Comparison of ENCODE assay signal across 28 cellular contexts in the genomic region with DNA sequence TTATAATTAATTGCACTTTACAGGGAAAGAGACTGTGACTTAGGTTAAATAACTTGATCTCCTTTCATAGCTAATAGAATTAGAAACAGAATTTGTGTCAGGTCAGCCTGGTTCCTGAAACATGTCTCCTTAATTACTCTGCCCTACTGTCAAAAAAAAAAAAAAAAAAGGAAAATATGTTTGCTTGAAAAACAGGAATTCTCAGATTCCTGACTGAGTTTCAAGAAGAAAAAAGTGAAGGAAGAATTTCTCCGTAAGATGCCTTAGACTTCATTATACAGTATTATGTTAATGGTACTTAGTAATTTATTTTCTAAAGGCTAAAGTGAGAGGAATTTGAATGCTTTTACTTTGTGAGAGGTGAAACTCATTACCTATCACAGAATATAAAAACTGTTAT.
"Had no signal": no experiment of that assay in that cellular context is flagged by ENCODE, and none has a peak within 500 bp of the region (broad histone marks: within the 10 kb centered on the region; RNA-seq: fewer than 3 reads in every experiment).

No MANE protein-coding gene starts in this region.

- H3K9me3 Mint-ChIP-seq: dendritic cell treated with granulocyte-macrophage colony-stimulating factor and Interleukin-4, amounts not matched to agents 40 ng/mL and 50 ng/mL, for 4 days had no signal

- H3K4me1 ChIP-seq: colonic mucosa, esophagus muscularis mucosa, esophagus squamous epithelium, foreskin keratinocyte, gastrocnemius medialis, gastroesophageal sphincter, heart left ventricle, heart right ventricle had no signal

- H3K4me3 ChIP-seq: colonic mucosa, coronary artery, dorsolateral prefrontal cortex, esophagus muscularis mucosa, esophagus squamous epithelium, gastrocnemius medialis, gastroesophageal sphincter, heart left ventricle, heart right ventricle had no signal

- FAIRE-seq: colon, endometrium, endothelial cell of umbilical vein, frontal cortex had no signal

- DNase-seq: colonic mucosa; cortex of kidney; dermis blood vessel endothelial cell; dorsolateral prefrontal cortex; effector CD4-positive, alpha-beta T cell; effector CD8-positive, alpha-beta T cell; effector memory CD4-positive, alpha-beta T cell; effector memory CD8-positive, alpha-beta T cell; endodermal cell; erythroblast; esophagus squamous epithelium; foreskin fibroblast; foreskin keratinocyte; foreskin melanocyte; gastrocnemius medialis; glutamatergic neuron; head of caudate nucleus; heart left ventricle; heart right ventricle had no signal

- H3K9me3 ChIP-seq: colonic mucosa, esophagus muscularis mucosa, esophagus squamous epithelium, gastrocnemius medialis, gastroesophageal sphincter, heart left ventricle, heart right ventricle had no signal

- H3K27me3 ChIP-seq: colonic mucosa, dorsolateral prefrontal cortex, esophagus muscularis mucosa, esophagus squamous epithelium, foreskin keratinocyte, gastrocnemius medialis, gastroesophageal sphincter, heart left ventricle, heart right ventricle had no signal

- H3K27ac Mint-ChIP-seq: dendritic cell treated with granulocyte-macrophage colony-stimulating factor and Interleukin-4, amounts not matched to agents 40 ng/mL and 50 ng/mL, for 4 days; effector memory CD8-positive, alpha-beta T cell; endodermal cell had no signal

- H3K4me3 Mint-ChIP-seq: dendritic cell treated with granulocyte-macrophage colony-stimulating factor and Interleukin-4, amounts not matched to agents 40 ng/mL and 50 ng/mL, for 4 days; effector memory CD8-positive, alpha-beta T cell; endodermal cell had no signal

- H3K27ac ChIP-seq: colonic mucosa, coronary artery, dorsolateral prefrontal cortex, epithelial cell of prostate, esophagus muscularis mucosa, esophagus squamous epithelium, foreskin keratinocyte, gastrocnemius medialis, gastroesophageal sphincter, heart left ventricle, heart right ventricle had no signal

- H3K36me3 ChIP-seq: colonic mucosa, esophagus muscularis mucosa, esophagus squamous epithelium, gastrocnemius medialis, gastroesophageal sphincter, heart left ventricle, heart right ventricle had no signal

- H3K27me3 Mint-ChIP-seq: dendritic cell treated with granulocyte-macrophage colony-stimulating factor and Interleukin-4, amounts not matched to agents 40 ng/mL and 50 ng/mL, for 4 days; effector memory CD8-positive, alpha-beta T cell had no signal
